In genomic region chr2:190432567-190433231, GRCh38 we compare ENCODE assay signal across 12 cellular contexts. TPM values are rescaled to one million over a fixed set of nuclear protein-coding genes. Genes with fewer than 3 reads are reported as not detected.
DNase-seq lines count a peak whose midpoint lies in the region; ATAC-seq and TF ChIP-seq lines count a peak whose summit lies in the region.
"Had no signal": no experiment of that assay in that cellular context is flagged by ENCODE, and none has a peak within 500 bp of the region (broad histone marks: within the 10 kb centered on the region; RNA-seq: fewer than 3 reads in every experiment).

No MANE protein-coding gene starts in this region.

- H3K4me1 Mint-ChIP-seq in activated T-cell treated with anti-CD3 and anti-CD28 coated beads, Interleukin-2, amount 50 U/mL, for 72 hours (ENCODE audit: low read depth): peaks cover 57% of the 10 kb centered on the region
- peaks cover 37 to 59% of the 10 kb centered on the region in 2 donors for H3K4me1 Mint-ChIP-seq in effector memory CD8-positive, alpha-beta T cell (ENCODE audit: low read depth in 2 of 2)

- peaks cover 0 to 22% (median 5%) of the 10 kb centered on the region in 3 donors for H3K36me3 ChIP-seq in tibial nerve

- no peak for DNase-seq in activated T-cell treated with anti-CD3 and anti-CD28 coated beads, Interleukin-2, amount 50 U/mL, for 72 hours
- DNase-seq in activated T-cell treated with anti-CD3 and anti-CD28 coated beads for 4 hours (no peak), NCI-H69 (lab: John Stamatoyannopoulos, UW) (peak; percentile 51), tibial nerve (ENCODE audit: low spot score in 2 of 2) (no peak), hypothalamus (lab: John Stamatoyannopoulos, UW) (no peak), cerebellar cortex (ENCODE audit: low spot score) (no peak), caudate nucleus (lab: John Stamatoyannopoulos, UW) (no peak)
- no peak for DNase-seq in effector memory CD8-positive, alpha-beta T cell
- DNase-seq: anterior cingulate cortex, mesenchymal stem cell had no signal

- H3K27me3 Mint-ChIP-seq in activated T-cell treated with anti-CD3 and anti-CD28 coated beads, Interleukin-2, amount 50 U/mL, for 72 hours (ENCODE audit: low read depth): no peaks in the 10 kb centered on the region
- no peaks in the 10 kb centered on the region for H3K27me3 Mint-ChIP-seq in effector memory CD8-positive, alpha-beta T cell

- peaks cover 10 to 11% of the 10 kb centered on the region in 2 donors for H3K36me3 Mint-ChIP-seq in activated T-cell treated with anti-CD3 and anti-CD28 coated beads, Interleukin-2, amount 50 U/mL, for 72 hours (ENCODE audit: insufficient read depth in 2 of 2)
- H3K36me3 Mint-ChIP-seq in effector memory CD8-positive, alpha-beta T cell (ENCODE audit: insufficient read depth): peaks cover 23% of the 10 kb centered on the region

- H3K4me1 ChIP-seq in tibial nerve: peaks cover 0 to 26% (median 15%) of the 10 kb centered on the region in 4 donors

- no peaks in the 10 kb centered on the region for H3K9me3 ChIP-seq in tibial nerve

- WGBS in tibial nerve, 2 donors: 68 to 74% methylated on average over 5 of the region's 5 CpGs

- H3K9me3 Mint-ChIP-seq in activated T-cell treated with anti-CD3 and anti-CD28 coated beads, Interleukin-2, amount 50 U/mL, for 72 hours: peaks cover 0 to 2% of the 10 kb centered on the region in 2 donors
- H3K9me3 Mint-ChIP-seq in effector memory CD8-positive, alpha-beta T cell: no peaks in the 10 kb centered on the region

- no peak for TF ChIP-seq POLR2A in tibial nerve (IDR thresholded peaks at IDR 0.05)

- H3K27me3 ChIP-seq in tibial nerve: no peaks in the 10 kb centered on the region

- TF ChIP-seq CTCF in tibial nerve (IDR thresholded peaks at IDR 0.05): no peak

- H3K4me3 Mint-ChIP-seq in activated T-cell treated with anti-CD3 and anti-CD28 coated beads, Interleukin-2, amount 50 U/mL, for 72 hours: peak overlapping the region; percentile 1 to 78
- peak overlapping the region in 1 of 2 donors; percentile 1 for H3K4me3 Mint-ChIP-seq in effector memory CD8-positive, alpha-beta T cell

- no peak overlapping the region for H3K4me3 ChIP-seq in tibial nerve
- H3K4me3 ChIP-seq: smooth muscle cell had no signal

- peak in 1 of 2 donors; percentile 36 for ATAC-seq in activated T-cell treated with anti-CD3 and anti-CD28 coated beads, Interleukin-2, amount 50 U/mL, for 72 hours (replicated peaks in 1 of 2)
- ATAC-seq in effector memory CD8-positive, alpha-beta T cell (replicated peaks): peak; percentile 26
- ATAC-seq: SK-N-SH treated with all-trans-retinoic acid at 6 μM for 48 hours had no signal

- no peak for TF ChIP-seq EP300 in tibial nerve (IDR thresholded peaks at IDR 0.05)

- peak overlapping the region; percentile 81 for H3K27ac Mint-ChIP-seq in activated T-cell treated with anti-CD3 and anti-CD28 coated beads, Interleukin-2, amount 50 U/mL, for 72 hours
- peak overlapping the region; percentile 6 to 59 for H3K27ac Mint-ChIP-seq in effector memory CD8-positive, alpha-beta T cell

- H3K27ac ChIP-seq in tibial nerve (peak overlapping the region in 3 of 4 donors; percentile 32 to 71 (median 60)), caudate nucleus (ENCODE audit: low read depth, low read length) (no peak overlapping the region)

RNA-seq across cellular contexts. Expression of gene MFSD6, which starts 24.5 kb away (rescaled TPM):
- 10 to 100 TPM; 51.9 to 57.8 TPM for total RNA-seq in activated T-cell treated with anti-CD3 and anti-CD28 coated beads, Interleukin-2, amount 50 U/mL, for 72 hours
- total RNA-seq in tibial nerve: 10 to 100 TPM; 87.1 to 96.6 (median 92.4) TPM
